1 cellular context compared by ENCODE assay signal in the genomic region with DNA sequence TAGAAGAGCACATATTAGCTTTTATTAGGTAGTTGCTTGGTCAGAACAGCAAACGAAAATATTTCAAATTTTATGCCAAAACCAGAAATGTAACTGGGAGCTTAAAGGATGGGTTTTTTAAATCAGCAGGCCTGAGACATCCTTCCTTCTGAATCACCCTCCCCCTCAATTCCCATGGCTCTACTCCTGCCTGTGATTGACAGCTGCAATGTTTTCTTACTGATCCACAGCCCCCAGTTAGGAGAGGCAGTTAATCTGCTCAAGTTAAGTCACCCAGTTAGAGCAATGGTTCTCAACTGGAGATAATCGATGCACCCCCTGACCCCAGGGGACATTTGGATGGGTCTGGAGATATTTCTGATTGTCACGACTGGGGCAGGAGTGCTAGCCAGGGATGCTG.
TF ChIP-seq lines count a peak whose summit lies in the region.

No MANE protein-coding gene starts in this region.

TF ChIP-seq in IMR-90, 13 proteins besides CTCF, POLR2A, EP300 and RAD21:
- TF ChIP-seq RCOR1 (IDR thresholded peaks at IDR 0.05; ENCODE audit: insufficient replicate concordance, low read length) (no peak), BHLHE40 (IDR thresholded peaks at IDR 0.05; ENCODE audit: low read depth, low read length) (no peak)
